In genomic region chr2:180050246-180050645, GRCh38 we compare ENCODE assay signal across 20 cellular contexts.
"Had no signal": no experiment of that assay in that cellular context is flagged by ENCODE, and none has a peak within 500 bp of the region (broad histone marks: within the 10 kb centered on the region; RNA-seq: fewer than 3 reads in every experiment).

No MANE protein-coding gene starts in this region.

- H3K4me1 Mint-ChIP-seq: activated CD4-positive, alpha-beta T cell treated with anti-CD3 and anti-CD28 coated beads, Interleukin-2, amount 10 ng/mL, durations not matched to agents 7 days and 5 days; activated naive CD8-positive, alpha-beta T cell treated with anti-CD3 and anti-CD28 coated beads, Interleukin-2, amount 10 ng/mL, durations not matched to agents 7 days and 5 days; naive thymus-derived CD4-positive, alpha-beta T cell; stimulated activated memory B cell treated with anti-CD40 and anti-IgM and Interleukin-4, amounts not matched to agents 10 μg/mL and 1 μg/mL and 100 μg/mL, for 72 hours had no signal

- H3K4me1 ChIP-seq: pancreas, upper lobe of left lung had no signal

- H3K4me3 ChIP-seq: pancreas, thoracic aorta, upper lobe of left lung had no signal

- H3K27me3 ChIP-seq: pancreas, upper lobe of left lung had no signal

- H3K9me3 Mint-ChIP-seq: activated CD4-positive, alpha-beta T cell treated with anti-CD3 and anti-CD28 coated beads, Interleukin-2, amount 10 ng/mL, durations not matched to agents 7 days and 5 days; activated naive CD8-positive, alpha-beta T cell treated with anti-CD3 and anti-CD28 coated beads, Interleukin-2, amount 10 ng/mL, durations not matched to agents 7 days and 5 days; activated T-cell treated with anti-CD3 and anti-CD28 coated beads, Interleukin-2, amount 50 U/mL, for 24 hours; activated T-helper 2 cell treated with anti-CD3 and anti-CD28 coated beads, Interferon-gamma antibody, Interleukin-2, Interleukin-4, amounts not matched to agents 10 μg/mL and 5 μg/mL and 100 μg/mL, durations not matched to agents 14 hours and 24 hours and 36 hours; T-helper 1 cell treated with Interleukin-12 subunit alpha and Interleukin-12 subunit beta and Interleukin-4 antibody, amounts not matched to agents 30 μg/mL and 1 μg/mL, for 36 hours had no signal

- H3K9me3 ChIP-seq: pancreas, thoracic aorta, upper lobe of left lung had no signal

- H3K36me3 ChIP-seq: pancreas, thoracic aorta, upper lobe of left lung had no signal

- DNase-seq: activated CD4-positive, alpha-beta T cell treated with anti-CD3 and anti-CD28 coated beads, Interleukin-2, amount 10 ng/mL, durations not matched to agents 7 days and 5 days; activated CD8-positive, alpha-beta T cell treated with anti-CD3 and anti-CD28 coated beads, Interleukin-2, amount 10 ng/mL, durations not matched to agents 7 days and 5 days; activated naive CD4-positive, alpha-beta T cell treated with Interleukin-2 at 50 U/mL for 16 hours; activated naive CD8-positive, alpha-beta T cell treated with anti-CD3 and anti-CD28 coated beads, Interleukin-2, amount 10 ng/mL, durations not matched to agents 7 days and 5 days; activated T-cell treated with anti-CD3 and anti-CD28 coated beads, Interleukin-2, amount 50 U/mL, for 24 hours; aorta; cerebellar nuclear complex; effector CD8-positive, alpha-beta T cell; left cardiac atrium; mesendoderm; naive thymus-derived CD4-positive, alpha-beta T cell; pancreas; stimulated activated CD4-positive, alpha-beta T cell treated with anti-CD3 and anti-CD28 coated beads, Interleukin-4, amount 100 ng/mL, for 4 hours; upper lobe of left lung had no signal

- ATAC-seq: activated CD4-positive, CD25-positive, alpha-beta regulatory T cell treated with anti-CD3 and anti-CD28 coated beads, Interleukin-2, amount 50 U/mL, for 24 hours; activated CD8-positive, alpha-beta T cell treated with anti-CD3 and anti-CD28 coated beads, Interleukin-2, amount 10 ng/mL, durations not matched to agents 7 days and 5 days; left cardiac atrium; naive thymus-derived CD4-positive, alpha-beta T cell; pancreas; sciatic nerve; stimulated activated memory B cell treated with anti-CD40 and anti-IgM and Interleukin-4, amounts not matched to agents 10 μg/mL and 1 μg/mL and 100 μg/mL, for 72 hours had no signal

- H3K36me3 Mint-ChIP-seq: activated naive CD8-positive, alpha-beta T cell treated with anti-CD3 and anti-CD28 coated beads, Interleukin-2, amount 10 ng/mL, durations not matched to agents 7 days and 5 days; naive thymus-derived CD4-positive, alpha-beta T cell; stimulated activated memory B cell treated with anti-CD40 and anti-IgM and Interleukin-4, amounts not matched to agents 10 μg/mL and 1 μg/mL and 100 μg/mL, for 72 hours had no signal

- H3K27ac ChIP-seq: pancreas, thoracic aorta, upper lobe of left lung had no signal

- H3K4me3 Mint-ChIP-seq: activated CD4-positive, alpha-beta T cell treated with anti-CD3 and anti-CD28 coated beads, Interleukin-2, amount 10 ng/mL, durations not matched to agents 7 days and 5 days; activated CD8-positive, alpha-beta T cell treated with anti-CD3 and anti-CD28 coated beads, Interleukin-2, amount 10 ng/mL, durations not matched to agents 7 days and 5 days; activated naive CD8-positive, alpha-beta T cell treated with anti-CD3 and anti-CD28 coated beads, Interleukin-2, amount 10 ng/mL, durations not matched to agents 7 days and 5 days; activated T-cell treated with anti-CD3 and anti-CD28 coated beads, Interleukin-2, amount 50 U/mL, for 24 hours; naive thymus-derived CD4-positive, alpha-beta T cell; stimulated activated memory B cell treated with anti-CD40 and anti-IgM and Interleukin-4, amounts not matched to agents 10 μg/mL and 1 μg/mL and 100 μg/mL, for 72 hours; T-helper 1 cell treated with Interleukin-12 subunit alpha and Interleukin-12 subunit beta and Interleukin-4 antibody, amounts not matched to agents 30 μg/mL and 1 μg/mL, for 36 hours had no signal

- H3K27ac Mint-ChIP-seq: activated CD4-positive, alpha-beta T cell treated with anti-CD3 and anti-CD28 coated beads, Interleukin-2, amount 10 ng/mL, durations not matched to agents 7 days and 5 days; activated CD8-positive, alpha-beta T cell treated with anti-CD3 and anti-CD28 coated beads, Interleukin-2, amount 10 ng/mL, durations not matched to agents 7 days and 5 days; activated naive CD8-positive, alpha-beta T cell treated with anti-CD3 and anti-CD28 coated beads, Interleukin-2, amount 10 ng/mL, durations not matched to agents 7 days and 5 days; activated T-cell treated with anti-CD3 and anti-CD28 coated beads, Interleukin-2, amount 50 U/mL, for 24 hours; activated T-helper 2 cell treated with anti-CD3 and anti-CD28 coated beads, Interferon-gamma antibody, Interleukin-2, Interleukin-4, amounts not matched to agents 10 μg/mL and 5 μg/mL and 100 μg/mL, durations not matched to agents 14 hours and 24 hours and 36 hours; naive thymus-derived CD4-positive, alpha-beta T cell; stimulated activated memory B cell treated with anti-CD40 and anti-IgM and Interleukin-4, amounts not matched to agents 10 μg/mL and 1 μg/mL and 100 μg/mL, for 72 hours; T-helper 1 cell treated with Interleukin-12 subunit alpha and Interleukin-12 subunit beta and Interleukin-4 antibody, amounts not matched to agents 30 μg/mL and 1 μg/mL, for 36 hours had no signal
